In the genomic region with DNA sequence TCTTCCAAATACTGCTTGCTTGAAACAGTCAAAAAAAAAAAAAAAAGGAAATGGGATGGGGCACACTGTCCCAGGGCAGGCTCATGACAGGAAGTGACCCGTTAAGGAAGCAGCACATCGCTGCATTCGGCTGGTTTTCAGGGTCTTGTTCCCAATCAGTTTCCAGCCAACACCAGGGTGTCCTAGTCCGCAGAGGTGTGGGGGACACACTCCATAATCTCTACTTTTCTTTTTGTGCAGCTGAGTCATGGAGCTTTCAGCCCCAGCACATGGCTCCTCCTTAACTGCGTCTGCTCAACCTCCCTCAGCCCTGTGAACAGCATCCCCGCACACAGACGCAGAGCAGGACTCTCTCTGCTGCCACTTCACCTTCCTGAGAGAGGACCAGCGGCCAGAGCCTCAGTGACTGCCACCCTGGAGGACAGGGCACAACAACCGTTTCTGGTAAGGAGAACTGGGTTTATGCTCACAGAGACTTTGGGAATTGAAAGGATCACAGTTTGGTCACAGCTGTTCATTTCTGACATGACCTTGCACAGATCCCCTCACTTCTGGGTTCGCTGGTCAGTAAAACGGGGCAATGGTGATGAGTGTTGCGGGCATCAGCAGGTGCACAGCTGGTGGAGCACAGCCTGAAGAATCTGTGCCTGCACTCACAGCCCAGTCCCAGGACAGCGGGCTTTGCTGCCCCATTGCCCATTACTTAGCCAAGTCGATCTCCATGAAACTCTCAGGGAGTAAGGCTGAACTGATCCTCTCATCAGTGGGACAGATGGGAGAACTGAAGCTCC, we compare ENCODE assay signal across 8 cellular contexts. TPM values are rescaled to one million over a fixed set of nuclear protein-coding genes. Genes with fewer than 3 reads are reported as not detected.
DNase-seq lines count a peak whose midpoint lies in the region; ATAC-seq and TF ChIP-seq lines count a peak whose summit lies in the region.

Gene GIMAP5, plus strand, starts transcription at position 154 of the 791 bp plus-strand sequence. CDS start 3,467 bp downstream, outside the sequence.

- H3K36me3 ChIP-seq in tibial artery = peaks cover 0 to 8% (median 0%) of the 10 kb centered on the region in 3 donors

- H3K27ac ChIP-seq in layer of hippocampus (ENCODE audit: low read depth, low read length) (peak within 1 kb of the TSS; percentile 82), tibial artery (peak within 1 kb of the TSS in 1 of 2 donors; percentile 28)

- H3K4me3 ChIP-seq in tibial artery = peak within 1 kb of the TSS; percentile 36 to 42

- TF ChIP-seq CTCF in tibial artery (IDR thresholded peaks at IDR 0.05) = no peak

- no peaks in the 10 kb centered on the region for H3K9me3 ChIP-seq in tibial artery

- H3K27me3 Mint-ChIP-seq in activated T-cell treated with anti-CD3 and anti-CD28 coated beads, Interleukin-2, amount 50 U/mL, for 72 hours (ENCODE audit: low read depth) = no peaks in the 10 kb centered on the region

- H3K27me3 ChIP-seq in layer of hippocampus (ENCODE audit: control insufficient read depth, insufficient read depth, low read length) (no peaks in the 10 kb centered on the region), tibial artery (no peaks in the 10 kb centered on the region)

- peak within 1 kb of the TSS; percentile 91 to 97 for H3K4me3 Mint-ChIP-seq in activated T-cell treated with anti-CD3 and anti-CD28 coated beads, Interleukin-2, amount 50 U/mL, for 72 hours

- peaks cover 28 to 37% of the 10 kb centered on the region in 2 donors for H3K36me3 Mint-ChIP-seq in activated T-cell treated with anti-CD3 and anti-CD28 coated beads, Interleukin-2, amount 50 U/mL, for 72 hours (ENCODE audit: insufficient read depth in 2 of 2)

- no peaks in the 10 kb centered on the region for H3K4me1 ChIP-seq in tibial artery

- intact Hi-C loops in tibial artery (cut with DNase I; ENCODE audit: low total_unique reads) = no loop called here

- peaks cover 92% of the 10 kb centered on the region for H3K4me1 Mint-ChIP-seq in activated T-cell treated with anti-CD3 and anti-CD28 coated beads, Interleukin-2, amount 50 U/mL, for 72 hours (ENCODE audit: low read depth)

- H3K9me3 Mint-ChIP-seq in activated T-cell treated with anti-CD3 and anti-CD28 coated beads, Interleukin-2, amount 50 U/mL, for 72 hours = peaks cover 4% of the 10 kb centered on the region in 2 donors

- DNase-seq in activated T-cell treated with anti-CD3 and anti-CD28 coated beads, Interleukin-2, amount 50 U/mL, for 72 hours = peak; percentile 65 to 66
- peak in 1 of 2 donors; percentile 38 for DNase-seq in tibial artery
- no peak for DNase-seq in SHP77 treated with DMSO at 0.1 percent for 48 hours (lab: John Stamatoyannopoulos, UW)
- no peak for DNase-seq in pons (ENCODE audit: low spot score)
- no peak for DNase-seq in putamen (ENCODE audit: low spot score)

- peak within 1 kb of the TSS; percentile 97 for H3K27ac Mint-ChIP-seq in activated T-cell treated with anti-CD3 and anti-CD28 coated beads, Interleukin-2, amount 50 U/mL, for 72 hours

- ATAC-seq in GM18861 (IDR thresholded peaks at IDR 0.05; ENCODE audit: unreplicated experiment) (peak; percentile 46), HG03280 (IDR thresholded peaks at IDR 0.05; ENCODE audit: unreplicated experiment) (peak; percentile 53)
- peak; percentile 52 to 55 for ATAC-seq in activated T-cell treated with anti-CD3 and anti-CD28 coated beads, Interleukin-2, amount 50 U/mL, for 72 hours (replicated peaks in 1 of 2)

RNA-seq across cellular contexts. Expression of gene GIMAP5, which starts in this region (rescaled TPM):
- 10 to 100 TPM; 43.5 to 50.5 TPM for total RNA-seq in activated T-cell treated with anti-CD3 and anti-CD28 coated beads, Interleukin-2, amount 50 U/mL, for 72 hours

Comparison
In these comparisons a context has a peak if more than half of its experiments do, and no peak if none do; other contexts are left out.
1. DNase-seq: peak in activated T-cell treated with anti-CD3 and anti-CD28 coated beads, Interleukin-2, amount 50 U/mL, for 72 hours (2 of 2); none in SHP77 treated with DMSO at 0.1 percent for 48 hours (single experiment), pons (single experiment) and putamen (single experiment).
2. Peak in every context shown above with its lines, with median percentiles within 50 percentile points of each other: ATAC-seq.